Comparison of ENCODE assay signal across 1 cellular context in the genomic region with DNA sequence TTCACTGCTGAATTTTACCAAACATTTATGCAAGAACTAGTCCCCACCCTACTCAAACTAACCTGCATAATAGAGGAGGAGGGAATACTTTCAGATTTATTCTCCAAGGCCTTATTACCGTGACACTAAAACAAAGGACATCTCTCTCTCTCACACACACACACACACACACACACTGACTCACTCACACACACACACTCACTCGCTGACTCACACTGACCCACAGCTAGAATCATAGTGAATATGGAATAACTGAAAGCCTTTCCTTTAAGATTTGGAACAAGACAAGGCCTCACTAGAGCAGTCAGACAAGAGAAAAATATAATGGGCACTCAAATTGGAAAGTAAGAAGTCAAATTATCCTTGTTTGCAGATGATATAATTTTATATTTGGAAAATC.
TF ChIP-seq lines count a peak whose summit lies in the region.

No MANE protein-coding gene starts in this region.

TF ChIP-seq in HepG2, 621 proteins besides CTCF, POLR2A, EP300 and RAD21:
- TF ChIP-seq, protein P1, sequence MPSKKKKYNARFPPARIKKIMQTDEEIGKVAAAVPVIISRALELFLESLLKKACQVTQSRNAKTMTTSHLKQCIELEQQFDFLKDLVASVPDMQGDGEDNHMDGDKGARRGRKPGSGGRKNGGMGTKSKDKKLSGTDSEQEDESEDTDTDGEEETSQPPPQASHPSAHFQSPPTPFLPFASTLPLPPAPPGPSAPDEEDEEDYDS (CRISPR knock-in tag; IDR thresholded peaks at IDR 0.05): no peak
- TF ChIP-seq ELF1 (CRISPR knock-in tag; IDR thresholded peaks at IDR 0.05) (no peak), RBAK (CRISPR knock-in tag; IDR thresholded peaks at IDR 0.05) (no peak), PHF8 (CRISPR knock-in tag; IDR thresholded peaks at IDR 0.05) (no peak), HNRNPL (IDR thresholded peaks at IDR 0.05; ENCODE audit: low read depth, low read length) (no peak), AHR (CRISPR knock-in tag; IDR thresholded peaks at IDR 0.05) (no peak)
- TF ChIP-seq, protein P2, sequence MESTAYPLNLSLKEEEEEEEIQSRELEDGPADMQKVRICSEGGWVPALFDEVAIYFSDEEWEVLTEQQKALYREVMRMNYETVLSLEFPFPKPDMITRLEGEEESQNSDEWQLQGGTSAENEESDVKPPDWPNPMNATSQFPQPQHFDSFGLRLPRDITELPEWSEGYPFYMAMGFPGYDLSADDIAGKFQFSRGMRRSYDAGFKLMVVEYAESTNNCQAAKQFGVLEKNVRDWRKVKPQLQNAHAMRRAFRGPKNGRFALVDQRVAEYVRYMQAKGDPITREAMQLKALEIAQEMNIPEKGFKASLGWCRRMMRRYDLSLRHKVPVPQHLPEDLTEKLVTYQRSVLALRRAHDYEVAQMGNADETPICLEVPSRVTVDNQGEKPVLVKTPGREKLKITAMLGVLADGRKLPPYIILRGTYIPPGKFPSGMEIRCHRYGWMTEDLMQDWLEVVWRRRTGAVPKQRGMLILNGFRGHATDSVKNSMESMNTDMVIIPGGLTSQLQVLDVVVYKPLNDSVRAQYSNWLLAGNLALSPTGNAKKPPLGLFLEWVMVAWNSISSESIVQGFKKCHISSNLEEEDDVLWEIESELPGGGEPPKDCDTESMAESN (CRISPR knock-in tag; conservative IDR thresholded peaks at IDR 0.05): no peak
- TF ChIP-seq, protein P3, sequence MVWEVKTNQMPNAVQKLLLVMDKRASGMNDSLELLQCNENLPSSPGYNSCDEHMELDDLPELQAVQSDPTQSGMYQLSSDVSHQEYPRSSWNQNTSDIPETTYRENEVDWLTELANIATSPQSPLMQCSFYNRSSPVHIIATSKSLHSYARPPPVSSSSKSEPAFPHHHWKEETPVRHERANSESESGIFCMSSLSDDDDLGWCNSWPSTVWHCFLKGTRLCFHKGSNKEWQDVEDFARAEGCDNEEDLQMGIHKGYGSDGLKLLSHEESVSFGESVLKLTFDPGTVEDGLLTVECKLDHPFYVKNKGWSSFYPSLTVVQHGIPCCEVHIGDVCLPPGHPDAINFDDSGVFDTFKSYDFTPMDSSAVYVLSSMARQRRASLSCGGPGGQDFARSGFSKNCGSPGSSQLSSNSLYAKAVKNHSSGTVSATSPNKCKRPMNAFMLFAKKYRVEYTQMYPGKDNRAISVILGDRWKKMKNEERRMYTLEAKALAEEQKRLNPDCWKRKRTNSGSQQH (CRISPR knock-in tag; IDR thresholded peaks at IDR 0.05; ENCODE audit: low read depth): no peak
- TF ChIP-seq, protein P4, sequence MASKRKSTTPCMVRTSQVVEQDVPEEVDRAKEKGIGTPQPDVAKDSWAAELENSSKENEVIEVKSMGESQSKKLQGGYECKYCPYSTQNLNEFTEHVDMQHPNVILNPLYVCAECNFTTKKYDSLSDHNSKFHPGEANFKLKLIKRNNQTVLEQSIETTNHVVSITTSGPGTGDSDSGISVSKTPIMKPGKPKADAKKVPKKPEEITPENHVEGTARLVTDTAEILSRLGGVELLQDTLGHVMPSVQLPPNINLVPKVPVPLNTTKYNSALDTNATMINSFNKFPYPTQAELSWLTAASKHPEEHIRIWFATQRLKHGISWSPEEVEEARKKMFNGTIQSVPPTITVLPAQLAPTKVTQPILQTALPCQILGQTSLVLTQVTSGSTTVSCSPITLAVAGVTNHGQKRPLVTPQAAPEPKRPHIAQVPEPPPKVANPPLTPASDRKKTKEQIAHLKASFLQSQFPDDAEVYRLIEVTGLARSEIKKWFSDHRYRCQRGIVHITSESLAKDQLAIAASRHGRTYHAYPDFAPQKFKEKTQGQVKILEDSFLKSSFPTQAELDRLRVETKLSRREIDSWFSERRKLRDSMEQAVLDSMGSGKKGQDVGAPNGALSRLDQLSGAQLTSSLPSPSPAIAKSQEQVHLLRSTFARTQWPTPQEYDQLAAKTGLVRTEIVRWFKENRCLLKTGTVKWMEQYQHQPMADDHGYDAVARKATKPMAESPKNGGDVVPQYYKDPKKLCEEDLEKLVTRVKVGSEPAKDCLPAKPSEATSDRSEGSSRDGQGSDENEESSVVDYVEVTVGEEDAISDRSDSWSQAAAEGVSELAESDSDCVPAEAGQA (IDR thresholded peaks at IDR 0.05; ENCODE audit: low read depth): no peak
- TF ChIP-seq, protein P4 (CRISPR knock-in tag; IDR thresholded peaks at IDR 0.05; ENCODE audit: borderline replicate concordance): no peak
- TF ChIP-seq, protein P5, sequence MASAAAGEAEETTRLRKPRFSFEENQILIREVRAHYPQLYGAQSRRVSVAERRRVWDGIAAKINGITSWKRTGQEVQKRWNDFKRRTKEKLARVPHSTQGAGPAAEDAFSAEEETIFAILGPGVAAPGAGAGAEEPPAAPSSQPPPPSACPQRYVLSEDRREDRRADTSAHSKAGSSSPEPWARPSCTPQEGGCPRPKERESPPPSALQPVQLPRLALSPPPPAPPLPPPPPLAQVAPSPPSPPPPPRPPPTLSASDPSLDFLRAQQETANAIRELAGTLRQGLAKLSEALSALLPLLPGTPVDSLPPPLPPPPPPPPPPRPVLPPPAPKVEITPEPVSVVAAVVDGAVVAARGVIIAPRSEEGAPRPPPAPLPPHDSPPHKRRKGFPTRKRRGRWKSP (CRISPR knock-in tag; IDR thresholded peaks at IDR 0.05): no peak
